In the genomic region with DNA sequence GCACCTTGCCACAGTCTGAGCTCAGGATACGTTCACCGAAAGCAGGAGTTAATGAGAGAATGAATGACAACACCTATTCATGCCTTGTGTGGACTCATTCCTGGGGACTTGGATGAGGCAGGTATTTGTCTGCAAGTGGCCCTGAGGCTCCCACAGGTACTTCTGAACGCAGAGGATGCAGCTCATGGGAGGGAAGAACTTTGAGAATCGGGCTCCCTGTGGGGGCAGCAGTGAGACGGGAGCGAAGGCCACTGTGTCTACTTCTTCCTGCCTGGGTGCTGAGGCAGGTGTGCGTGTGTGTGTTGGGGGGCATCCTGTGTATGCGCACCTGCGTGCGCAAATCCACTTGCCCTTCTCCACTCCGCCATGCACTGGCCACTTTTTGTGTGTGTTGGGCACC, we compare ENCODE assay signal across 1 cellular context.
TF ChIP-seq lines count a peak whose summit lies in the region.

No MANE protein-coding gene starts in this region.

TF ChIP-seq in H1, 55 proteins besides CTCF, POLR2A, EP300 and RAD21:
- TF ChIP-seq, protein P1, sequence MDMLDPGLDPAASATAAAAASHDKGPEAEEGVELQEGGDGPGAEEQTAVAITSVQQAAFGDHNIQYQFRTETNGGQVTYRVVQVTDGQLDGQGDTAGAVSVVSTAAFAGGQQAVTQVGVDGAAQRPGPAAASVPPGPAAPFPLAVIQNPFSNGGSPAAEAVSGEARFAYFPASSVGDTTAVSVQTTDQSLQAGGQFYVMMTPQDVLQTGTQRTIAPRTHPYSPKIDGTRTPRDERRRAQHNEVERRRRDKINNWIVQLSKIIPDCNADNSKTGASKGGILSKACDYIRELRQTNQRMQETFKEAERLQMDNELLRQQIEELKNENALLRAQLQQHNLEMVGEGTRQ (IDR thresholded peaks at IDR 0.05; ENCODE audit: low read length): no peak
- TF ChIP-seq, protein P2, sequence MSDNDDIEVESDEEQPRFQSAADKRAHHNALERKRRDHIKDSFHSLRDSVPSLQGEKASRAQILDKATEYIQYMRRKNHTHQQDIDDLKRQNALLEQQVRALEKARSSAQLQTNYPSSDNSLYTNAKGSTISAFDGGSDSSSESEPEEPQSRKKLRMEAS (IDR thresholded peaks at IDR 0.05): no peak
- TF ChIP-seq TBP (IDR thresholded peaks at IDR 0.05; ENCODE audit: low read depth, low read length) (no peak), EGR1 (IDR thresholded peaks at IDR 0.05; ENCODE audit: borderline replicate concordance, low read depth, low read length) (no peak), SP4 (IDR thresholded peaks at IDR 0.05; ENCODE audit: low read length) (no peak)
